9 cellular contexts compared by ENCODE assay signal in genomic region chr12:11652351-11653040, GRCh38. TPM values are rescaled to one million over a fixed set of nuclear protein-coding genes. Genes with fewer than 3 reads are reported as not detected.
DNase-seq lines count a peak whose midpoint lies in the region; ATAC-seq and TF ChIP-seq lines count a peak whose summit lies in the region.
"Had no signal": no experiment of that assay in that cellular context is flagged by ENCODE, and none has a peak within 500 bp of the region (broad histone marks: within the 10 kb centered on the region; RNA-seq: fewer than 3 reads in every experiment).

No MANE protein-coding gene starts in this region.

- H3K9me3 Mint-ChIP-seq in activated naive CD4-positive, alpha-beta T cell treated with anti-CD3 and anti-CD28 coated beads, Interleukin-2, amount 50 U/mL, for 72 hours: no peaks in the 10 kb centered on the region

- H3K27ac Mint-ChIP-seq in activated naive CD4-positive, alpha-beta T cell treated with anti-CD3 and anti-CD28 coated beads, Interleukin-2, amount 50 U/mL, for 72 hours: peak overlapping the region; percentile 94 to 99

- H3K4me3 ChIP-seq in A673 (ENCODE audit: low read depth, low read length, poor library complexity, severe bottlenecking): peak overlapping the region; percentile 80
- H3K4me3 ChIP-seq in Loucy (ENCODE audit: low read length, poor library complexity, severe bottlenecking): peak overlapping the region; percentile 99
- peak overlapping the region in 11 of 12 donors; percentile 57 to 94 (median 85) for H3K4me3 ChIP-seq in heart left ventricle

- ATAC-seq in GM18517 (IDR thresholded peaks at IDR 0.05; ENCODE audit: unreplicated experiment) (peak; percentile 25), heart left ventricle (peak in 3 of 4 donors; percentile 15 to 41 (median 25)), GM21360 (IDR thresholded peaks at IDR 0.05; ENCODE audit: unreplicated experiment) (no peak)
- peak; percentile 6 to 30 for ATAC-seq in activated naive CD4-positive, alpha-beta T cell treated with anti-CD3 and anti-CD28 coated beads, Interleukin-2, amount 50 U/mL, for 72 hours
- ATAC-seq: HCT116 had no signal

- POLR2A ChIA-PET in A673 (lab: Charles Lee; ENCODE audit: low non-redundant PET): no interaction called here

- intact Hi-C loops in A673 (cut with micrococcal nuclease; ENCODE audit: unreplicated experiment): loop anchor here (5.0 to 10.0 kb wide), 6 partner anchors 65 to 365 kb away; no protein-coding TSS in a partner anchor
- intact Hi-C loops in heart left ventricle (cut with DNase I): loop anchor here in 9 of 10 donors (5.0 to 10.0 kb wide), 12 partner anchors 55 to 242 kb away; no protein-coding TSS in a partner anchor

- peak overlapping the region; percentile 89 for H3K4me2 ChIP-seq in Loucy (ENCODE audit: low read depth, low read length, poor library complexity, severe bottlenecking)

- H3K9me2 ChIP-seq in Loucy (replicated peaks; ENCODE audit: low read depth, low read length): no peaks in the 10 kb centered on the region

- H3K4me1 ChIP-seq in A673 (ENCODE audit: insufficient read depth, low read length, poor library complexity, severe bottlenecking) (peaks cover 37% of the 10 kb centered on the region), Loucy (ENCODE audit: insufficient read depth, low read length, poor library complexity, severe bottlenecking) (peaks cover 37% of the 10 kb centered on the region), heart left ventricle (peaks cover 0 to 69% (median 44%) of the 10 kb centered on the region in 12 donors)

- CTCF ChIA-PET in A673 (lab: Charles Lee): no interaction called here

- no peak for TF ChIP-seq POLR2A in heart left ventricle (IDR thresholded peaks at IDR 0.05)

- no peaks in the 10 kb centered on the region for H3K9me3 ChIP-seq in A673 (ENCODE audit: low read depth, low read length, poor library complexity, severe bottlenecking)
- H3K9me3 ChIP-seq in Loucy (ENCODE audit: insufficient read depth, low read depth, low read length): no peaks in the 10 kb centered on the region
- H3K9me3 ChIP-seq in heart left ventricle: no peaks in the 10 kb centered on the region

- no peak for TF ChIP-seq CTCF in A673 (conservative IDR thresholded peaks at IDR 0.05; ENCODE audit: low read depth, low read length)
- TF ChIP-seq CTCF in Loucy (conservative IDR thresholded peaks at IDR 0.05; ENCODE audit: low read length): no peak
- TF ChIP-seq CTCF in heart left ventricle (IDR thresholded peaks at IDR 0.05): no peak

- H3K27ac ChIP-seq in A673 (ENCODE audit: low read depth, low read length, poor library complexity, severe bottlenecking) (peak overlapping the region; percentile 51), heart left ventricle (peak overlapping the region; percentile 37 to 100 (median 98))

- no TSS peak for BruUV-seq in A673 (replicated peaks; lab: Mats Ljungman, UMichigan)

- H3F3A ChIP-seq in Loucy (ENCODE audit: low read depth): peaks cover 4% of the 10 kb centered on the region; the same call in 1 of the 2 replicates

- H2AFZ ChIP-seq in Loucy (ENCODE audit: low read length): no peak overlapping the region

- peaks cover 10 to 47% of the 10 kb centered on the region in 2 donors for H3K36me3 Mint-ChIP-seq in activated naive CD4-positive, alpha-beta T cell treated with anti-CD3 and anti-CD28 coated beads, Interleukin-2, amount 50 U/mL, for 72 hours

- 8 to 17% (median 12%) methylated on average over 16 of the region's 16 CpGs for WGBS in heart left ventricle, 4 donors

- peak overlapping the region; percentile 100 for H3K9ac ChIP-seq in Loucy (ENCODE audit: low read depth, low read length, poor library complexity, severe bottlenecking)

- DNase-seq in A673 (ENCODE audit: low spot score) (no peak), heart left ventricle (peak in 3 of 5 donors; percentile 36 to 53 (median 44)), renal cortical epithelial cell (ENCODE audit: low read depth) (peak; percentile 82), T-helper 9 cell (no peak)
- peak in 1 of 2 donors; percentile 23 for DNase-seq in activated naive CD4-positive, alpha-beta T cell treated with anti-CD3 and anti-CD28 coated beads, Interleukin-2, amount 50 U/mL, for 72 hours (ENCODE audit: low spot score in 2 of 2)

- peaks cover 77% of the 10 kb centered on the region for H3K79me2 ChIP-seq in Loucy (ENCODE audit: insufficient read depth, low read length)

- H4K20me1 ChIP-seq in Loucy (ENCODE audit: insufficient read depth, low read length, poor library complexity, severe bottlenecking): peaks cover 43% of the 10 kb centered on the region

- H3K36me3 ChIP-seq in A673 (ENCODE audit: insufficient read depth, low read length, poor library complexity, severe bottlenecking) (no peaks in the 10 kb centered on the region), Loucy (ENCODE audit: insufficient read depth, low read length) (no peaks in the 10 kb centered on the region), heart left ventricle (no peaks in the 10 kb centered on the region)

- H3K27me3 ChIP-seq in A673 (replicated peaks; ENCODE audit: insufficient read depth, low read depth, low read length, poor library complexity): no peaks in the 10 kb centered on the region
- peaks cover 4% of the 10 kb centered on the region for H3K27me3 ChIP-seq in Loucy (ENCODE audit: insufficient read depth, low read length, poor library complexity, severe bottlenecking)
- H3K27me3 ChIP-seq in heart left ventricle: no peaks in the 10 kb centered on the region

RNA-seq across cellular contexts. Expression of gene ETV6, which starts 3.0 kb away (rescaled TPM):
- 27.4 and 32.4 TPM in 2 replicates for total RNA-seq in A673 (2021)
- 10 to 100 TPM; 15.2 to 80.7 TPM for total RNA-seq in activated naive CD4-positive, alpha-beta T cell treated with anti-CD3 and anti-CD28 coated beads, Interleukin-2, amount 50 U/mL, for 72 hours
- total RNA-seq in heart left ventricle: 10 to 100 TPM in 8 of 9 donors, 1 to 10 TPM in 1; 7.1 to 37.3 (median 14.4) TPM
- 1 to 10 TPM; 3.9 to 4.3 TPM for polyA plus RNA-seq in heart left ventricle
- total RNA-seq in renal cortical epithelial cell: 7.3 and 16.3 TPM in 2 replicates

Comparison
In these comparisons a context has a peak if more than half of its experiments do, and no peak if none do; other contexts are left out.
1. DNase-seq: peak in heart left ventricle (3 of 5) and renal cortical epithelial cell (single experiment); none in A673 (single experiment) and T-helper 9 cell (single experiment).
2. Peak in every context shown above with its lines, with median percentiles within 50 percentile points of each other: H3K4me3 ChIP-seq.